35 cellular contexts compared by ENCODE assay signal in the genomic region with DNA sequence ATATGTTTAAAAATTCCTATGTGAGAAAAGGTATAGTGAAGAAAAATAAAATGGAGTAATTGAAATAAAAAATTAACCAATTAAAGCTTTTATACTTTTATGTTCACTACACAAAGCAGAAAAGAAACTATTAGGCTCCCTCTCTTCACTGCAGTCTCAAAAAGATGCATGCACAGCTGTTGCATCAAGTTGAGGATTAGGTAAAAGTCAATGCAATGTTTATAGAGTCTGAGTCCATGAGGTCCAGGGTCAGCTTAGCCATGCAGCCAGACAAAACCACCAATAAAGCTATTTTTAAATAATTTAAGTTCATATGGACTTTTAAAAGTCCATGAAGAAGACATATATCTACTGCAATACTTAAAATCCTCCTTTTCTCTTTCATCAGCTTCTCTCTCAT.
"Had no signal": no experiment of that assay in that cellular context is flagged by ENCODE, and none has a peak within 500 bp of the region (broad histone marks: within the 10 kb centered on the region; RNA-seq: fewer than 3 reads in every experiment).

No MANE protein-coding gene starts in this region.

- H3K36me3 ChIP-seq: ascending aorta, cardiac muscle cell had no signal

- H3K4me3 Mint-ChIP-seq: activated B cell treated with CpG ODN at 0.5 μM for 24 hours; activated CD4-positive, alpha-beta memory T cell treated with anti-CD3 and anti-CD28 coated beads, Interleukin-2, amount 10 ng/mL, durations not matched to agents 7 days and 5 days; activated CD4-positive, alpha-beta T cell treated with anti-CD3 and anti-CD28 coated beads, Interleukin-2, amount 10 ng/mL, durations not matched to agents 7 days and 5 days; activated CD8-positive, alpha-beta memory T cell treated with anti-CD3 and anti-CD28 coated beads, Interleukin-2, amount 10 ng/mL, durations not matched to agents 7 days and 5 days; activated CD8-positive, alpha-beta T cell treated with anti-CD3 and anti-CD28 coated beads, Interleukin-2, amount 10 ng/mL, durations not matched to agents 7 days and 5 days; activated naive CD4-positive, alpha-beta T cell treated with anti-CD3 and anti-CD28 coated beads, Interleukin-2, amount 10 ng/mL, durations not matched to agents 7 days and 5 days; activated naive CD4-positive, alpha-beta T cell treated with anti-CD3 and anti-CD28 coated beads, Interleukin-2, amount 50 U/mL, for 24 hours; activated naive CD8-positive, alpha-beta T cell; activated naive CD8-positive, alpha-beta T cell treated with anti-CD3 and anti-CD28 coated beads, Interleukin-2, amount 10 ng/mL, durations not matched to agents 7 days and 5 days; activated naive CD8-positive, alpha-beta T cell treated with anti-CD3 and anti-CD28 coated beads, Interleukin-2, amount 50 U/mL, for 24 hours; activated T-cell treated with anti-CD3 and anti-CD28 coated beads, Interleukin-2, amount 50 U/mL, for 24 hours; brain; central memory CD8-positive, alpha-beta T cell; T-helper 1 cell treated with Interleukin-12 subunit alpha and Interleukin-12 subunit beta and Interleukin-4 antibody, amounts not matched to agents 30 μg/mL and 1 μg/mL, for 36 hours; T-helper 2 cell treated with Interferon-gamma antibody and Interleukin-4, amounts not matched to agents 5 μg/mL and 100 μg/mL, for 36 hours had no signal

- H3K9me3 Mint-ChIP-seq: activated B cell treated with CpG ODN at 0.5 μM for 24 hours; activated CD4-positive, alpha-beta memory T cell treated with anti-CD3 and anti-CD28 coated beads, Interleukin-2, amount 10 ng/mL, durations not matched to agents 7 days and 5 days; activated CD4-positive, alpha-beta T cell treated with anti-CD3 and anti-CD28 coated beads, Interleukin-2, amount 10 ng/mL, durations not matched to agents 7 days and 5 days; activated naive CD4-positive, alpha-beta T cell treated with anti-CD3 and anti-CD28 coated beads, Interleukin-2, amount 10 ng/mL, durations not matched to agents 7 days and 5 days; activated naive CD4-positive, alpha-beta T cell treated with anti-CD3 and anti-CD28 coated beads, Interleukin-2, amount 50 U/mL, for 24 hours; activated naive CD8-positive, alpha-beta T cell treated with anti-CD3 and anti-CD28 coated beads, Interleukin-2, amount 10 ng/mL, durations not matched to agents 7 days and 5 days; activated naive CD8-positive, alpha-beta T cell treated with anti-CD3 and anti-CD28 coated beads, Interleukin-2, amount 50 U/mL, for 24 hours; activated T-cell treated with anti-CD3 and anti-CD28 coated beads, Interleukin-2, amount 50 U/mL, for 24 hours; activated T-helper 2 cell treated with anti-CD3 and anti-CD28 coated beads, Interferon-gamma antibody, Interleukin-2, Interleukin-4, amounts not matched to agents 10 μg/mL and 5 μg/mL and 100 μg/mL, durations not matched to agents 14 hours and 24 hours and 36 hours; brain; central memory CD8-positive, alpha-beta T cell; T-helper 1 cell treated with Interleukin-12 subunit alpha and Interleukin-12 subunit beta and Interleukin-4 antibody, amounts not matched to agents 30 μg/mL and 1 μg/mL, for 36 hours; T-helper 2 cell treated with Interferon-gamma antibody and Interleukin-4, amounts not matched to agents 5 μg/mL and 100 μg/mL, for 36 hours had no signal

- ATAC-seq: activated CD8-positive, alpha-beta memory T cell treated with anti-CD3 and anti-CD28 coated beads, Interleukin-2, amount 10 ng/mL, durations not matched to agents 7 days and 5 days; activated CD8-positive, alpha-beta T cell treated with anti-CD3 and anti-CD28 coated beads, Interleukin-2, amount 10 ng/mL, durations not matched to agents 7 days and 5 days; activated naive CD8-positive, alpha-beta T cell treated with anti-CD3 and anti-CD28 coated beads, Interleukin-2, amount 50 U/mL, for 24 hours had no signal

- H3K9me3 ChIP-seq: ascending aorta had no signal

- H3K4me1 Mint-ChIP-seq: activated B cell treated with CpG ODN at 0.5 μM for 24 hours; activated CD4-positive, alpha-beta memory T cell treated with anti-CD3 and anti-CD28 coated beads, Interleukin-2, amount 10 ng/mL, durations not matched to agents 7 days and 5 days; activated CD4-positive, alpha-beta T cell treated with anti-CD3 and anti-CD28 coated beads, Interleukin-2, amount 10 ng/mL, durations not matched to agents 7 days and 5 days; activated CD8-positive, alpha-beta memory T cell treated with anti-CD3 and anti-CD28 coated beads, Interleukin-2, amount 10 ng/mL, durations not matched to agents 7 days and 5 days; activated naive CD4-positive, alpha-beta T cell treated with anti-CD3 and anti-CD28 coated beads, Interleukin-2, amount 10 ng/mL, durations not matched to agents 7 days and 5 days; activated naive CD4-positive, alpha-beta T cell treated with anti-CD3 and anti-CD28 coated beads, Interleukin-2, amount 50 U/mL, for 24 hours; activated naive CD8-positive, alpha-beta T cell treated with anti-CD3 and anti-CD28 coated beads, Interleukin-2, amount 10 ng/mL, durations not matched to agents 7 days and 5 days; activated naive CD8-positive, alpha-beta T cell treated with anti-CD3 and anti-CD28 coated beads, Interleukin-2, amount 50 U/mL, for 24 hours; central memory CD8-positive, alpha-beta T cell had no signal

- H3K4me1 ChIP-seq: ascending aorta had no signal

- DNase-seq: activated B cell treated with CpG ODN at 0.5 μM for 24 hours; activated CD4-positive, alpha-beta memory T cell treated with anti-CD3 and anti-CD28 coated beads, Interleukin-2, amount 10 ng/mL, durations not matched to agents 7 days and 5 days; activated CD4-positive, alpha-beta T cell treated with anti-CD3 and anti-CD28 coated beads for 48 hours; activated CD4-positive, alpha-beta T cell treated with anti-CD3 and anti-CD28 coated beads, Interleukin-2, amount 10 ng/mL, durations not matched to agents 7 days and 5 days; activated CD4-positive, alpha-beta T cell treated with anti-CD3 and anti-CD28 coated beads, Interleukin-2, amount 50 U/mL, for 48 hours; activated CD4-positive, CD25-positive, alpha-beta regulatory T cell treated with anti-CD3 and anti-CD28 coated beads, Interleukin-2, amount 50 U/mL, for 72 hours; activated CD8-positive, alpha-beta memory T cell treated with anti-CD3 and anti-CD28 coated beads for 24 hours; activated CD8-positive, alpha-beta memory T cell treated with anti-CD3 and anti-CD28 coated beads, Interleukin-2, amount 10 ng/mL, durations not matched to agents 7 days and 5 days; activated CD8-positive, alpha-beta memory T cell treated with anti-CD3 and anti-CD28 coated beads, Interleukin-2, amount 50 U/mL, for 48 hours; activated CD8-positive, alpha-beta T cell treated with anti-CD3 and anti-CD28 coated beads, Interleukin-2, amount 10 ng/mL, durations not matched to agents 7 days and 5 days; activated effector memory CD4-positive, alpha-beta T cell treated with Interleukin-2 at 50 U/mL for 16 hours; activated gamma-delta T cell; activated naive CD4-positive, alpha-beta T cell treated with anti-CD3 and anti-CD28 coated beads, Interleukin-2, amount 10 ng/mL, durations not matched to agents 7 days and 5 days; activated naive CD4-positive, alpha-beta T cell treated with Interleukin-2 at 50 U/mL for 16 hours; activated naive CD8-positive, alpha-beta T cell treated with anti-CD3 and anti-CD28 coated beads, Interleukin-2, amount 10 ng/mL, durations not matched to agents 7 days and 5 days; activated naive CD8-positive, alpha-beta T cell treated with anti-CD3 and anti-CD28 coated beads, Interleukin-2, amount 50 U/mL, for 24 hours; activated T-cell treated with anti-CD3 and anti-CD28 coated beads, Interleukin-2, amount 50 U/mL, for 24 hours; activated T-cell treated with anti-CD3 and anti-CD28 coated beads, Interleukin-2, amount 50 U/mL, for 48 hours; amygdala; anterior cingulate cortex; caudate nucleus; cerebellar nuclear complex; T-helper 1 cell; T-helper 2 cell; T-helper 9 cell had no signal

- H3K27me3 ChIP-seq: ascending aorta, cardiac muscle cell had no signal

- H3K36me3 Mint-ChIP-seq: activated CD8-positive, alpha-beta memory T cell treated with anti-CD3 and anti-CD28 coated beads, Interleukin-2, amount 10 ng/mL, durations not matched to agents 7 days and 5 days; activated naive CD4-positive, alpha-beta T cell treated with anti-CD3 and anti-CD28 coated beads, Interleukin-2, amount 10 ng/mL, durations not matched to agents 7 days and 5 days; activated naive CD4-positive, alpha-beta T cell treated with anti-CD3 and anti-CD28 coated beads, Interleukin-2, amount 50 U/mL, for 24 hours; activated naive CD8-positive, alpha-beta T cell; activated naive CD8-positive, alpha-beta T cell treated with anti-CD3 and anti-CD28 coated beads, Interleukin-2, amount 10 ng/mL, durations not matched to agents 7 days and 5 days; brain had no signal

- H3K4me3 ChIP-seq: ascending aorta, cardiac muscle cell had no signal

- H3K27me3 Mint-ChIP-seq: activated naive CD4-positive, alpha-beta T cell treated with anti-CD3 and anti-CD28 coated beads, Interleukin-2, amount 10 ng/mL, durations not matched to agents 7 days and 5 days; activated naive CD4-positive, alpha-beta T cell treated with anti-CD3 and anti-CD28 coated beads, Interleukin-2, amount 50 U/mL, for 24 hours; activated naive CD8-positive, alpha-beta T cell treated with anti-CD3 and anti-CD28 coated beads, Interleukin-2, amount 50 U/mL, for 24 hours; brain had no signal

- H3K27ac Mint-ChIP-seq: activated B cell treated with CpG ODN at 0.5 μM for 24 hours; activated CD4-positive, alpha-beta memory T cell treated with anti-CD3 and anti-CD28 coated beads, Interleukin-2, amount 10 ng/mL, durations not matched to agents 7 days and 5 days; activated CD4-positive, alpha-beta T cell treated with anti-CD3 and anti-CD28 coated beads, Interleukin-2, amount 10 ng/mL, durations not matched to agents 7 days and 5 days; activated CD8-positive, alpha-beta memory T cell treated with anti-CD3 and anti-CD28 coated beads, Interleukin-2, amount 10 ng/mL, durations not matched to agents 7 days and 5 days; activated CD8-positive, alpha-beta T cell treated with anti-CD3 and anti-CD28 coated beads, Interleukin-2, amount 10 ng/mL, durations not matched to agents 7 days and 5 days; activated naive CD4-positive, alpha-beta T cell treated with anti-CD3 and anti-CD28 coated beads, Interleukin-2, amount 10 ng/mL, durations not matched to agents 7 days and 5 days; activated naive CD4-positive, alpha-beta T cell treated with anti-CD3 and anti-CD28 coated beads, Interleukin-2, amount 50 U/mL, for 24 hours; activated naive CD8-positive, alpha-beta T cell; activated naive CD8-positive, alpha-beta T cell treated with anti-CD3 and anti-CD28 coated beads, Interleukin-2, amount 10 ng/mL, durations not matched to agents 7 days and 5 days; activated naive CD8-positive, alpha-beta T cell treated with anti-CD3 and anti-CD28 coated beads, Interleukin-2, amount 50 U/mL, for 24 hours; activated T-cell treated with anti-CD3 and anti-CD28 coated beads, Interleukin-2, amount 50 U/mL, for 24 hours; activated T-helper 2 cell treated with anti-CD3 and anti-CD28 coated beads, Interferon-gamma antibody, Interleukin-2, Interleukin-4, amounts not matched to agents 10 μg/mL and 5 μg/mL and 100 μg/mL, durations not matched to agents 14 hours and 24 hours and 36 hours; T-helper 1 cell treated with Interleukin-12 subunit alpha and Interleukin-12 subunit beta and Interleukin-4 antibody, amounts not matched to agents 30 μg/mL and 1 μg/mL, for 36 hours; T-helper 2 cell treated with Interferon-gamma antibody and Interleukin-4, amounts not matched to agents 5 μg/mL and 100 μg/mL, for 36 hours had no signal

- H3K27ac ChIP-seq: ascending aorta, cardiac muscle cell, VCaP had no signal
